8 cellular contexts compared by ENCODE assay signal in the genomic region with DNA sequence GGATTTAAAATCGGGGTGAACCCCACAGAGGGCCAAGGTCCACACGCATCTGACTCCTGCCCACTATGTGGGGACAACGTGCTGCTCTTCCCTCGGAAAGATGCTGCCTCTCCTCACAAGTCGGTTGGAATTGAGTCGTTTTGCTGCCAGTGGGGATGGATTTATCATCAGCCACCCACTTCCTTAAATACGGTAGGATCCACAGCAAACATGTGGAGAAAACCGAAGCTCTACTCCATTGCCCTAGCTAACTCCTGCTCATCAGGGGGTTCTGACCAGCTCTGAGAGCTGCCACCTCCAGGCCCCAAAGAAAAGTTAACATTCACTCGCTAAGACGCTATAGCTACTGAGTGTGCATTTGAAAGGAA.
DNase-seq lines count a peak whose midpoint lies in the region; ATAC-seq and TF ChIP-seq lines count a peak whose summit lies in the region.

No MANE protein-coding gene starts in this region.

- H4K91ac ChIP-seq in IMR-90 (ENCODE audit: insufficient read depth, low read depth, low read length), result peak overlapping the region; percentile 30; the same call in 1 of the 2 replicates

- no peak overlapping the region for H3K56ac ChIP-seq in IMR-90 (ENCODE audit: extremely low read depth, insufficient read depth, low read length)

- H3K4me3 Mint-ChIP-seq in activated CD4-positive, alpha-beta memory T cell treated with anti-CD3 and anti-CD28 coated beads, Interleukin-2, amount 10 ng/mL, durations not matched to agents 7 days and 5 days, result peak overlapping the region; percentile 84
- H3K4me3 Mint-ChIP-seq in glutamatergic neuron (ENCODE audit: unreplicated experiment), result peak overlapping the region; percentile 85
- peak overlapping the region; percentile 81 for H3K4me3 Mint-ChIP-seq in progenitor cell of endocrine pancreas (ENCODE audit: low read depth)

- peak overlapping the region; percentile 22 to 64; a peak in 2 of 4 replicates for H4K8ac ChIP-seq in IMR-90 (ENCODE audit: low read depth in 2 of 2, low read length in 2 of 2)

- peaks cover 64% of the 10 kb centered on the region for H3K4me1 Mint-ChIP-seq in activated CD4-positive, alpha-beta memory T cell treated with anti-CD3 and anti-CD28 coated beads, Interleukin-2, amount 10 ng/mL, durations not matched to agents 7 days and 5 days
- H3K4me1 Mint-ChIP-seq in glutamatergic neuron (ENCODE audit: low read depth, unreplicated experiment), result no peaks in the 10 kb centered on the region
- H3K4me1 Mint-ChIP-seq in progenitor cell of endocrine pancreas (ENCODE audit: low read depth), result peaks cover 17% of the 10 kb centered on the region

- no peak for TF ChIP-seq POLR2A in IMR-90 (IDR thresholded peaks at IDR 0.05; ENCODE audit: low read depth, low read length)

- peaks cover 3% of the 10 kb centered on the region; the same call in 1 of the 2 replicates for H3K9me1 ChIP-seq in IMR-90 (ENCODE audit: insufficient read depth, low read length)

- peak overlapping the region; percentile 62 for H3K9ac ChIP-seq in IMR-90 (ENCODE audit: low read depth, low read length)

- peaks cover 3% of the 10 kb centered on the region; the same call in 1 of the 2 replicates for H4K20me1 ChIP-seq in IMR-90 (ENCODE audit: insufficient read depth, low read length)

- peak overlapping the region; percentile 41; the same call in 1 of the 2 replicates for H3K14ac ChIP-seq in IMR-90 (replicated peaks; ENCODE audit: low read depth, low read length)

- peaks cover 29 to 31% of the 10 kb centered on the region in 2 experiments for H3K79me1 ChIP-seq in IMR-90 (ENCODE audit: low read depth in 1 of 2, low read length in 2 of 2)

- no peak overlapping the region for H2BK5ac ChIP-seq in IMR-90 (ENCODE audit: low read depth, low read length, poor library complexity, severe bottlenecking)

- H4K5ac ChIP-seq in IMR-90 (ENCODE audit: low read depth, low read length), result 0 out of 2 replicates have a peak overlapping the region, but pooled peaks have one; percentile 31

- H3K9me3 ChIP-seq in IMR-90 (ENCODE audit: control insufficient read depth, insufficient read depth, low read length), result no peaks in the 10 kb centered on the region

- TF ChIP-seq CTCF in IMR-90 (conservative IDR thresholded peaks at IDR 0.05; ENCODE audit: low read depth, low read length) (peak; percentile 13; the same call in 1 of the 2 replicates), glutamatergic neuron (IDR thresholded peaks at IDR 0.05; ENCODE audit: partially characterized antibody, unreplicated experiment) (no peak), progenitor cell of endocrine pancreas (IDR thresholded peaks at IDR 0.05; ENCODE audit: unreplicated experiment) (no peak)

- H3K18ac ChIP-seq in IMR-90 (ENCODE audit: low read depth, low read length), result no peak overlapping the region

- no peaks in the 10 kb centered on the region for H3K27me3 ChIP-seq in IMR-90 (ENCODE audit: control insufficient read depth, insufficient read depth, low read length)

- DNase-seq in SIG-M5 treated with dmso at 0.1 percent for 504 hours (lab: John Stamatoyannopoulos, UW; ENCODE audit: unreplicated experiment), result peak; percentile 59
- no peak for DNase-seq in SIG-M5 (lab: John Stamatoyannopoulos, UW)
- peak; percentile 52 for DNase-seq in IMR-90
- no peak for DNase-seq in activated CD4-positive, alpha-beta memory T cell treated with anti-CD3 and anti-CD28 coated beads, Interleukin-2, amount 10 ng/mL, durations not matched to agents 7 days and 5 days
- DNase-seq in glutamatergic neuron, result no peak
- no peak for DNase-seq in progenitor cell of endocrine pancreas (ENCODE audit: low spot score, unreplicated experiment)

- dilution Hi-C loops in IMR-90 (cut with HindIII; ENCODE audit: low sequenced_read_pairs, unreplicated experiment), result no loop called here

- H3K27me3 Mint-ChIP-seq in activated CD4-positive, alpha-beta memory T cell treated with anti-CD3 and anti-CD28 coated beads, Interleukin-2, amount 10 ng/mL, durations not matched to agents 7 days and 5 days, result no peaks in the 10 kb centered on the region
- H3K27me3 Mint-ChIP-seq in glutamatergic neuron (ENCODE audit: unreplicated experiment), result peaks cover 9% of the 10 kb centered on the region
- H3K27me3 Mint-ChIP-seq in progenitor cell of endocrine pancreas, result peaks cover 70% of the 10 kb centered on the region

- peaks cover 11% of the 10 kb centered on the region for H3K36me3 Mint-ChIP-seq in activated CD4-positive, alpha-beta memory T cell treated with anti-CD3 and anti-CD28 coated beads, Interleukin-2, amount 10 ng/mL, durations not matched to agents 7 days and 5 days (ENCODE audit: low read depth)
- H3K36me3 Mint-ChIP-seq in glutamatergic neuron (ENCODE audit: unreplicated experiment) (no peaks in the 10 kb centered on the region), progenitor cell of endocrine pancreas (ENCODE audit: insufficient read depth) (no peaks in the 10 kb centered on the region)

- 0% methylated on average over 1 of the region's 10 CpGs; no CpG with 5 or more reads in 1 of the 2 experiments for WGBS in IMR-90 (ENCODE audit: extremely low coverage in 2 of 2, insufficient read length in 1 of 2), 2 experiments

- H2AK9ac ChIP-seq in IMR-90 (replicated peaks; ENCODE audit: low read depth, low read length, poor library complexity), result no peak overlapping the region

- H3K4me3 ChIP-seq in IMR-90 (ENCODE audit: insufficient read depth, low read depth, low read length), result peak overlapping the region; percentile 93

- no peak overlapping the region; the same call in 1 of the 2 replicates for H3K27ac ChIP-seq in IMR-90 (ENCODE audit: insufficient read depth, low read length)

- in situ Hi-C loops in IMR-90 (cut with MboI; ENCODE audit: low sequenced_read_pairs), result no loop called here

- peak overlapping the region; percentile 76 for H3K27ac Mint-ChIP-seq in activated CD4-positive, alpha-beta memory T cell treated with anti-CD3 and anti-CD28 coated beads, Interleukin-2, amount 10 ng/mL, durations not matched to agents 7 days and 5 days
- H3K27ac Mint-ChIP-seq in glutamatergic neuron (ENCODE audit: unreplicated experiment) (no peak overlapping the region), progenitor cell of endocrine pancreas (peak overlapping the region; percentile 37)

- ATAC-seq in IMR-90 (ENCODE audit: low read depth) (peak; percentile 25), HG03457 (IDR thresholded peaks at IDR 0.05; ENCODE audit: unreplicated experiment) (no peak), GM18870 (IDR thresholded peaks at IDR 0.05; ENCODE audit: unreplicated experiment) (no peak)

- peaks cover 2% of the 10 kb centered on the region; the same call in 1 of the 2 replicates for H3K4me1 ChIP-seq in IMR-90 (ENCODE audit: control insufficient read depth, insufficient read depth, low read length)

- H2BK120ac ChIP-seq in IMR-90 (ENCODE audit: low read depth, low read length), result no peak overlapping the region

- no peak overlapping the region for H2BK20ac ChIP-seq in IMR-90 (ENCODE audit: low read depth, low read length)

- TF ChIP-seq RAD21 in IMR-90 (IDR thresholded peaks at IDR 0.05; ENCODE audit: low read length), result no peak; the same call in 1 of the 2 replicates

- H3K4me2 ChIP-seq in IMR-90 (ENCODE audit: low read depth, low read length), result peak overlapping the region; percentile 78

- POLR2A ChIA-PET in IMR-90 (lab: Charles Lee; ENCODE audit: unreplicated experiment), result no interaction called here
- POLR2A ChIA-PET in activated CD4-positive, alpha-beta memory T cell treated with anti-CD3 and anti-CD28 coated beads, Interleukin-2, amount 10 ng/mL, durations not matched to agents 7 days and 5 days (lab: Charles Lee), result interaction anchor here (0.9 to 8.5 kb wide), 6 partner anchors 48 to 101 kb away, joined by 3 to 117 read pairs (median 14); a partner anchor contains a TSS

- H2BK15ac ChIP-seq in IMR-90 (ENCODE audit: low read depth, low read length), result no peak overlapping the region

- no peaks in the 10 kb centered on the region for H3K9me3 Mint-ChIP-seq in activated CD4-positive, alpha-beta memory T cell treated with anti-CD3 and anti-CD28 coated beads, Interleukin-2, amount 10 ng/mL, durations not matched to agents 7 days and 5 days
- H3K9me3 Mint-ChIP-seq in glutamatergic neuron (ENCODE audit: unreplicated experiment) (no peaks in the 10 kb centered on the region), progenitor cell of endocrine pancreas (ENCODE audit: low read depth) (no peaks in the 10 kb centered on the region)

- no TSS peak for BruUV-seq in IMR-90 (replicated peaks; lab: Mats Ljungman, UMichigan)

- no peak overlapping the region for H2AK5ac ChIP-seq in IMR-90 (ENCODE audit: low read depth, low read length)

- H3K4ac ChIP-seq in IMR-90 (ENCODE audit: low read depth, low read length), result peak overlapping the region; percentile 57

- intact Hi-C loops in IMR-90 (cut with micrococcal nuclease), result loop anchor here (1.0 to 2.0 kb wide), 2 partner anchors 105 to 221 kb away; no protein-coding TSS in a partner anchor

- H3K36me3 ChIP-seq in IMR-90 (ENCODE audit: control insufficient read depth, insufficient read depth, low read length), result no peaks in the 10 kb centered on the region; the same call in 1 of the 2 replicates

- CTCF ChIA-PET in IMR-90 (lab: Yijun Ruan, JAX), result interaction anchor here (1.6 kb wide), 1 partner anchor 105 kb away, joined by 6 read pairs; no protein-coding TSS in a partner anchor
- CTCF ChIA-PET in activated CD4-positive, alpha-beta memory T cell treated with anti-CD3 and anti-CD28 coated beads, Interleukin-2, amount 10 ng/mL, durations not matched to agents 7 days and 5 days (lab: Charles Lee), result interaction anchor here (0.6 to 9.2 kb wide), 12 partner anchors 9 to 220 kb away, joined by 3 to 162 read pairs (median 6); a partner anchor contains a TSS

- peak overlapping the region; percentile 21; the same call in 1 of the 2 replicates for H3K23ac ChIP-seq in IMR-90 (ENCODE audit: low read depth, low read length)

- peak overlapping the region; percentile 86 for H2AFZ ChIP-seq in IMR-90 (replicated peaks; ENCODE audit: low read length, poor library complexity)

TF ChIP-seq in IMR-90, 13 proteins besides CTCF, POLR2A, EP300 and RAD21:
- no peak for TF ChIP-seq MAZ (IDR thresholded peaks at IDR 0.05; ENCODE audit: borderline replicate concordance, low read depth, low read length)
- TF ChIP-seq SMC3 (IDR thresholded peaks at IDR 0.05; ENCODE audit: low read depth, low read length), result peak; percentile 23; the same call in 1 of the 2 replicates

Comparison
In these comparisons a context has a peak if more than half of its experiments do, and no peak if none do; other contexts are left out.
1. DNase-seq: peak in SIG-M5 treated with dmso at 0.1 percent for 504 hours (single experiment) and IMR-90 (single experiment); none in SIG-M5 (single experiment), activated CD4-positive, alpha-beta memory T cell treated with anti-CD3 and anti-CD28 coated beads, Interleukin-2, amount 10 ng/mL, durations not matched to agents 7 days and 5 days (single experiment), glutamatergic neuron (single experiment) and progenitor cell of endocrine pancreas (single experiment).
2. Peak in every context shown above with its lines, with median percentiles within 50 percentile points of each other: H3K4me3 Mint-ChIP-seq.